33 cellular contexts compared by ENCODE assay signal in the genomic region with DNA sequence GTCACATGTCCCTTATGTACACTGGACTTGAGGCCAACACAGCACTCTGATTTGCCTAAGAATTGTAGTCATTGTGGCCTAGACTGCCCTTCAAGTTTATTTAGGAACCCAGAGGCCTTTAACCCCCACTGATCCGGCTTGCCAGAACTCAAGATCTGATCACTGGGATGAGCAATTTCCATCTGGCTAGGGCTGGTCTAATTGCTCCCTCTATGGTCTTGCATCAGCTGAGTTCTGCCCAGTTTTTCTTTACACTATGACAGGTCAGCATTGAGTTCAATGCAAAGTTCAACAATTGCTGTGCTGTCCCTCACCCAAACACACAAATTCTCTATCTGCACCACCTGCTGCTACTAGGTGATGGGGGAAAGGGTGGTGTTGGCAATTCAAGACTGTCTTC.
"Had no signal": no experiment of that assay in that cellular context is flagged by ENCODE, and none has a peak within 500 bp of the region (broad histone marks: within the 10 kb centered on the region; RNA-seq: fewer than 3 reads in every experiment).

No MANE protein-coding gene starts in this region.

- H3K4me3 Mint-ChIP-seq: activated B cell treated with CpG ODN at 0.5 μM for 24 hours; activated CD4-positive, alpha-beta memory T cell treated with anti-CD3 and anti-CD28 coated beads for 36 hours; activated CD8-positive, alpha-beta memory T cell treated with anti-CD3 and anti-CD28 coated beads, Interleukin-2, amount 10 ng/mL, durations not matched to agents 7 days and 5 days; activated CD8-positive, alpha-beta T cell treated with anti-CD3 and anti-CD28 coated beads, Interleukin-2, amount 10 ng/mL, durations not matched to agents 7 days and 5 days; activated naive CD4-positive, alpha-beta T cell treated with anti-CD3 and anti-CD28 coated beads for 36 hours; activated naive CD4-positive, alpha-beta T cell treated with anti-CD3 and anti-CD28 coated beads, Interleukin-2, amount 50 U/mL, for 24 hours; activated naive CD8-positive, alpha-beta T cell treated with anti-CD3 and anti-CD28 coated beads for 36 hours; activated naive CD8-positive, alpha-beta T cell treated with anti-CD3 and anti-CD28 coated beads, Interleukin-2, amount 50 U/mL, for 24 hours; activated T-helper 1 cell treated with anti-CD3 and anti-CD28 coated beads, Interleukin-12 subunit alpha, Interleukin-12 subunit beta, Interleukin-2, Interleukin-4 antibody, amounts not matched to agents 30 ng/mL and 10 ng/mL and 1 ng/mL, durations not matched to agents 14 hours and 24 hours and 36 hours; effector memory CD8-positive, alpha-beta T cell had no signal

- H3K27ac ChIP-seq: adrenal gland, body of pancreas, esophagus muscularis mucosa, foreskin keratinocyte, gastroesophageal sphincter, heart right ventricle, VCaP had no signal

- ATAC-seq: activated CD4-positive, CD25-positive, alpha-beta regulatory T cell treated with anti-CD3 and anti-CD28 coated beads, Interleukin-2, amount 50 U/mL, for 24 hours; activated CD8-positive, alpha-beta memory T cell treated with anti-CD3 and anti-CD28 coated beads, Interleukin-2, amount 10 ng/mL, durations not matched to agents 7 days and 5 days; activated CD8-positive, alpha-beta T cell treated with anti-CD3 and anti-CD28 coated beads, Interleukin-2, amount 10 ng/mL, durations not matched to agents 7 days and 5 days; activated naive CD8-positive, alpha-beta T cell treated with anti-CD3 and anti-CD28 coated beads, Interleukin-2, amount 50 U/mL, for 24 hours; body of pancreas; effector memory CD8-positive, alpha-beta T cell; foreskin keratinocyte; gastroesophageal sphincter; heart right ventricle had no signal

- H3K9me3 ChIP-seq: adrenal gland, body of pancreas had no signal

- H3K36me3 Mint-ChIP-seq: activated CD4-positive, alpha-beta memory T cell treated with anti-CD3 and anti-CD28 coated beads for 36 hours; activated CD8-positive, alpha-beta memory T cell treated with anti-CD3 and anti-CD28 coated beads, Interleukin-2, amount 10 ng/mL, durations not matched to agents 7 days and 5 days; activated naive CD4-positive, alpha-beta T cell treated with anti-CD3 and anti-CD28 coated beads, Interleukin-2, amount 50 U/mL, for 24 hours; activated naive CD8-positive, alpha-beta T cell treated with anti-CD3 and anti-CD28 coated beads for 36 hours had no signal

- FAIRE-seq: colon had no signal

- H3K27ac Mint-ChIP-seq: activated B cell treated with CpG ODN at 0.5 μM for 24 hours; activated CD4-positive, alpha-beta memory T cell treated with anti-CD3 and anti-CD28 coated beads for 36 hours; activated CD8-positive, alpha-beta memory T cell treated with anti-CD3 and anti-CD28 coated beads, Interleukin-2, amount 10 ng/mL, durations not matched to agents 7 days and 5 days; activated CD8-positive, alpha-beta T cell treated with anti-CD3 and anti-CD28 coated beads, Interleukin-2, amount 10 ng/mL, durations not matched to agents 7 days and 5 days; activated naive CD4-positive, alpha-beta T cell treated with anti-CD3 and anti-CD28 coated beads for 36 hours; activated naive CD4-positive, alpha-beta T cell treated with anti-CD3 and anti-CD28 coated beads, Interleukin-2, amount 50 U/mL, for 24 hours; activated naive CD8-positive, alpha-beta T cell treated with anti-CD3 and anti-CD28 coated beads for 36 hours; activated naive CD8-positive, alpha-beta T cell treated with anti-CD3 and anti-CD28 coated beads, Interleukin-2, amount 50 U/mL, for 24 hours; activated T-helper 1 cell treated with anti-CD3 and anti-CD28 coated beads, Interleukin-12 subunit alpha, Interleukin-12 subunit beta, Interleukin-2, Interleukin-4 antibody, amounts not matched to agents 30 ng/mL and 10 ng/mL and 1 ng/mL, durations not matched to agents 14 hours and 24 hours and 36 hours; activated T-helper 2 cell treated with anti-CD3 and anti-CD28 coated beads, Interferon-gamma antibody, Interleukin-2, Interleukin-4, amounts not matched to agents 10 μg/mL and 5 μg/mL and 100 μg/mL, durations not matched to agents 14 hours and 24 hours and 36 hours; effector memory CD8-positive, alpha-beta T cell had no signal

- H3K4me1 ChIP-seq: adrenal gland, body of pancreas, esophagus muscularis mucosa, foreskin keratinocyte, gastroesophageal sphincter, heart right ventricle had no signal

- H3K4me3 ChIP-seq: adrenal gland, body of pancreas, esophagus muscularis mucosa, gastroesophageal sphincter, heart right ventricle had no signal

- H3K36me3 ChIP-seq: adrenal gland, esophagus muscularis mucosa, gastroesophageal sphincter, heart right ventricle had no signal

- H3K4me1 Mint-ChIP-seq: activated B cell treated with CpG ODN at 0.5 μM for 24 hours; activated CD8-positive, alpha-beta memory T cell treated with anti-CD3 and anti-CD28 coated beads, Interleukin-2, amount 10 ng/mL, durations not matched to agents 7 days and 5 days; activated naive CD4-positive, alpha-beta T cell treated with anti-CD3 and anti-CD28 coated beads, Interleukin-2, amount 50 U/mL, for 24 hours; activated naive CD8-positive, alpha-beta T cell treated with anti-CD3 and anti-CD28 coated beads for 36 hours; activated naive CD8-positive, alpha-beta T cell treated with anti-CD3 and anti-CD28 coated beads, Interleukin-2, amount 50 U/mL, for 24 hours had no signal

- H3K27me3 ChIP-seq: adrenal gland, body of pancreas, esophagus muscularis mucosa, foreskin keratinocyte, gastroesophageal sphincter, heart right ventricle had no signal

- DNase-seq: activated B cell treated with CpG ODN at 0.5 μM for 24 hours; activated CD4-positive, alpha-beta memory T cell treated with anti-CD3 and anti-CD28 coated beads for 36 hours; activated CD4-positive, alpha-beta T cell treated with anti-CD3 and anti-CD28 coated beads for 48 hours; activated CD8-positive, alpha-beta memory T cell treated with anti-CD3 and anti-CD28 coated beads, Interleukin-2, amount 10 ng/mL, durations not matched to agents 7 days and 5 days; activated CD8-positive, alpha-beta memory T cell treated with anti-CD3 and anti-CD28 coated beads, Interleukin-2, amount 50 U/mL, for 4 hours; activated CD8-positive, alpha-beta T cell treated with anti-CD3 and anti-CD28 coated beads, Interleukin-2, amount 10 ng/mL, durations not matched to agents 7 days and 5 days; activated effector memory CD4-positive, alpha-beta T cell treated with anti-CD3 and anti-CD28 coated beads, Interleukin-2, amount 50 U/mL, for 16 hours; activated naive CD4-positive, alpha-beta T cell treated with anti-CD3 and anti-CD28 coated beads for 36 hours; activated naive CD8-positive, alpha-beta T cell treated with anti-CD3 and anti-CD28 coated beads for 36 hours; activated naive CD8-positive, alpha-beta T cell treated with anti-CD3 and anti-CD28 coated beads, Interleukin-2, amount 50 U/mL, for 24 hours; activated T-cell treated with anti-CD3 and anti-CD28 coated beads, Interleukin-2, amount 50 U/mL, for 1 hour; activated T-cell treated with anti-CD3 and anti-CD28 coated beads, Interleukin-2, amount 50 U/mL, for 48 hours; adrenal gland; amygdala; aorta; body of pancreas; caudate nucleus; cortex of kidney; dermis blood vessel endothelial cell; effector CD4-positive, alpha-beta T cell; effector memory CD8-positive, alpha-beta T cell; erythroblast; foreskin keratinocyte; heart right ventricle; T-helper 2 cell had no signal

- H3K27me3 Mint-ChIP-seq: activated B cell treated with CpG ODN at 0.5 μM for 24 hours; activated CD4-positive, alpha-beta memory T cell treated with anti-CD3 and anti-CD28 coated beads for 36 hours; activated CD8-positive, alpha-beta memory T cell treated with anti-CD3 and anti-CD28 coated beads, Interleukin-2, amount 10 ng/mL, durations not matched to agents 7 days and 5 days; activated naive CD4-positive, alpha-beta T cell treated with anti-CD3 and anti-CD28 coated beads, Interleukin-2, amount 50 U/mL, for 24 hours; activated naive CD8-positive, alpha-beta T cell treated with anti-CD3 and anti-CD28 coated beads for 36 hours; activated naive CD8-positive, alpha-beta T cell treated with anti-CD3 and anti-CD28 coated beads, Interleukin-2, amount 50 U/mL, for 24 hours; effector memory CD8-positive, alpha-beta T cell had no signal

- H3K9me3 Mint-ChIP-seq: activated naive CD8-positive, alpha-beta T cell treated with anti-CD3 and anti-CD28 coated beads, Interleukin-2, amount 50 U/mL, for 24 hours had no signal
